ENCODE assay signal across 8 cellular contexts in the genomic region with DNA sequence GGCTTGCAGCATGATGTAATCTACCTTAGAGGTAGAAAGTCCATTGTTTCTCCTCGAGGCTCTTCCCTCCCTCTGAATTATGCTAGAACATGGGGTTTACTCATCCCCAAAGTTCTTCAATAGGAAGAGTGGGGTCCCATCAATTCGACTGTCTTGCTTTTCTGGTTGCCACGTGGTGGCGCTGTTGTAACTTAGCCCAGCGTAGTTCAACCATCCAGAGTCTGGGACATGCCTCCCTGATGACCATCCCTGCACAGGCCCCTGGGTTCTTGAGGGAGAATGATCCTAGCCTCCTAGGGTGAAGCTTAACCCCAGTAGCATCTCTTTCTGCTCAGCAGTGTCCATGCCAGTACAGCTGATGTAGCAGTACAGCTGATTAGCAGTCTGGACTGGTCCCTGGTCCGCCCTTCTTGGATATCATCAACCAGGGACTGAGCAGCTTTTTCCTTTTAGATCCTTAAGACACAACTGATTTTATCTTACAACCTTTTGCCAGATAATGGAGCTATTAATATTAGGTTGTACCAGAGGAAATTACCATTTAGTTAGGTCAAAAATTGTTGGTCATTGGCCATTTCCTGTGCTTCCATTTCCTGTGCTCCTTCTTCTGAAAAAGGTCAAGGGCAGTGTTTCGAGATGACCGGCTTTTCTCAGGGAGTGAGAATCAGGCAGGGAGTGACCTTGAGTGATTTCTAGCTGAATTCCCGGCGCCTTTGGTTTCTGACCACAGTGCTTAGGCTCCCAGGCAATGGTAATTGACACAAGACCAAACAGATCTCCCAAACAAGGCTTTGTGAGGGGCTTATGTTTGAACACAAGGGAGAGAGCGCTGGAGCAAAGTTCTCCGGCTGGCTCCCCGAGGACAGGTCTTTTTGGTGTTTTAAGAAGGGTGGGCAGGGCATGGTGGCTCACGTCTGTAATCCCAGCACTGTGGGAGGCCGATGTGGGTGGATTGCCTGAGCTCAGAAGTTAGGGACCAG.
DNase-seq lines count a peak whose midpoint lies in the region; ATAC-seq, FAIRE-seq and TF ChIP-seq lines count a peak whose summit lies in the region.

No MANE protein-coding gene starts in this region.

- no peak overlapping the region for H2AK5ac ChIP-seq in trophoblast cell (ENCODE audit: low read length)

- peaks cover 0 to 7% of the 10 kb centered on the region in 2 experiments for H3K4me1 ChIP-seq in trophoblast cell (ENCODE audit: control insufficient read depth in 1 of 2, insufficient read depth in 2 of 2, low read length in 2 of 2)

- H3K4ac ChIP-seq in trophoblast cell (ENCODE audit: low read depth, low read length) = no peak overlapping the region

- H2BK5ac ChIP-seq in trophoblast cell (ENCODE audit: low read depth, low read length, poor library complexity) = no peak overlapping the region

- FAIRE-seq in GM19239 (lab: Jason Lieb, UNC) = no peak

- H3K4me3 ChIP-seq in GM06990 (replicated peaks; ENCODE audit: low read depth, low read length) = no peak overlapping the region
- no peak overlapping the region for H3K4me3 ChIP-seq in trophoblast cell (ENCODE audit: low read depth, low read length)

- no peak for TF ChIP-seq POLR2A in erythroblast (IDR thresholded peaks at IDR 0.05; ENCODE audit: low read length)

- no peak overlapping the region for H3K4me2 ChIP-seq in trophoblast cell (ENCODE audit: low read length)

- DNase-seq in GM06990 (ENCODE audit: extremely low read depth, insufficient read length) = no peak
- peak; percentile 10 for DNase-seq in NCI-H69 (lab: John Stamatoyannopoulos, UW)
- peak; percentile 26 to 57 for DNase-seq in erythroblast (lab: John Stamatoyannopoulos, UW)
- peak; percentile 62 to 79 for DNase-seq in trophoblast cell
- no peak for DNase-seq in GM19239 (ENCODE audit: insufficient read length, low spot score)
- no peak for DNase-seq in pons (ENCODE audit: low spot score)
- no peak for DNase-seq in NK-92 (lab: John Stamatoyannopoulos, UW; ENCODE audit: unreplicated experiment)

- H4K91ac ChIP-seq in trophoblast cell (ENCODE audit: low read depth, low read length) = no peak overlapping the region

- ATAC-seq in HG02870 (IDR thresholded peaks at IDR 0.05; ENCODE audit: unreplicated experiment) = no peak

- no CpG with 5 or more reads among the region's 15 CpGs for WGBS in trophoblast cell (ENCODE audit: extremely low coverage, insufficient coverage, insufficient read length)

- H3K36me3 ChIP-seq in GM06990 (ENCODE audit: control insufficient read depth, insufficient read depth, low read length) (no peaks in the 10 kb centered on the region), trophoblast cell (ENCODE audit: control insufficient read depth in 1 of 2, insufficient read depth in 2 of 2, low read length in 2 of 2) (no peaks in the 10 kb centered on the region)

- no peak overlapping the region for H3K27ac ChIP-seq in trophoblast cell (ENCODE audit: low read depth, low read length)

- no peaks in the 10 kb centered on the region for H3K79me2 ChIP-seq in trophoblast cell (ENCODE audit: control insufficient read depth, insufficient read depth, low read length, poor library complexity)

- no peak overlapping the region for H3K9ac ChIP-seq in trophoblast cell (ENCODE audit: low read length)

- no peak overlapping the region for H2BK120ac ChIP-seq in trophoblast cell (ENCODE audit: insufficient read depth, low read length, poor library complexity)

- H3K79me1 ChIP-seq in trophoblast cell (ENCODE audit: low read length) = no peaks in the 10 kb centered on the region

- no peak overlapping the region for H3K23ac ChIP-seq in trophoblast cell (ENCODE audit: low read length)

- H3K27me3 ChIP-seq in GM06990 (replicated peaks; ENCODE audit: control insufficient read depth, insufficient read depth, low read length) = no peaks in the 10 kb centered on the region
- no peaks in the 10 kb centered on the region for H3K27me3 ChIP-seq in trophoblast cell (ENCODE audit: insufficient read depth, low read length)

- peak; percentile 28 for TF ChIP-seq CTCF in GM06990 (IDR thresholded peaks at IDR 0.05; ENCODE audit: insufficient read depth, low read length, poor library complexity, severe bottlenecking)

- H3K9me3 ChIP-seq in trophoblast cell (ENCODE audit: insufficient read depth, low read depth, low read length) = no peaks in the 10 kb centered on the region

- H3K18ac ChIP-seq in trophoblast cell (ENCODE audit: low read length) = no peak overlapping the region

- H4K12ac ChIP-seq in trophoblast cell (ENCODE audit: low read depth, low read length) = no peak overlapping the region

- no peak overlapping the region for H2BK12ac ChIP-seq in trophoblast cell (ENCODE audit: low read length)

- H3K14ac ChIP-seq in trophoblast cell (ENCODE audit: low read length) = no peak overlapping the region

- H4K8ac ChIP-seq in trophoblast cell (ENCODE audit: low read depth, low read length) = no peak overlapping the region

- H2AFZ ChIP-seq in trophoblast cell (ENCODE audit: insufficient read depth, low read length, poor library complexity) = no peak overlapping the region

Comparison
In these comparisons a context has a peak if more than half of its experiments do, and no peak if none do; other contexts are left out.
1. DNase-seq: peak in NCI-H69 (single experiment), erythroblast (2 of 2) and trophoblast cell (2 of 2); none in GM06990 (single experiment), GM19239 (single experiment), pons (single experiment) and NK-92 (single experiment).